Comparison of ENCODE assay signal across 15 cellular contexts in the genomic region with DNA sequence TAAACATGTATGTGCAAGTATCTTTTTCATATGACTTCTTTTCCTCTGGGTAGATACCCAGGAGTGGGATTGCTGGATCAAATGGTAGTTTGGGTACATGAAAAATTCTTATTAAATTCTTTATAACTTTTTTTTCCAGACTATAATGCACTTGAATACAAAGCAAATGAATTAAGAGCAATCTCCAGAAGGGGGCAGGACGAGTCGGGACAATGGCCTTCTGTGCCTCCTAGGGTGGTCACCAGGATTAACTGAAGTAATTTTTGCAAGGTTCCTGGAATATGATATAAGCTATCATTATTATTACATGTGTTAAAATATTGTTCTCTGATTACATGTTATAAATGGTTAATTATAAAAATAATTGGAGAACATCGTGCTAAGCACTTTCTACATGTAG.
DNase-seq lines count a peak whose midpoint lies in the region; ATAC-seq, FAIRE-seq and TF ChIP-seq lines count a peak whose summit lies in the region.
"Had no signal": no experiment of that assay in that cellular context is flagged by ENCODE, and none has a peak within 500 bp of the region (broad histone marks: within the 10 kb centered on the region; RNA-seq: fewer than 3 reads in every experiment).

No MANE protein-coding gene starts in this region.

- H3K36me3 ChIP-seq in BJ (ENCODE audit: control insufficient read depth, insufficient read depth, low read length): peaks cover 3% of the 10 kb centered on the region; the same call in 1 of the 2 replicates
- H3K36me3 ChIP-seq in astrocyte (ENCODE audit: insufficient read depth, low read length): peaks cover 3% of the 10 kb centered on the region
- no peaks in the 10 kb centered on the region for H3K36me3 ChIP-seq in BE2C

- H4K20me1 ChIP-seq in astrocyte (ENCODE audit: insufficient read depth, low read length): no peaks in the 10 kb centered on the region

- ATAC-seq in HG02970 (IDR thresholded peaks at IDR 0.05; ENCODE audit: low FRiP score, unreplicated experiment) (no peak), HG03139 (IDR thresholded peaks at IDR 0.05; ENCODE audit: unreplicated experiment) (no peak)

- no peak for FAIRE-seq in astrocyte (lab: Jason Lieb, UNC)

- no peaks in the 10 kb centered on the region for H3K9me3 Mint-ChIP-seq in astrocyte (ENCODE audit: unreplicated experiment)
- H3K9me3 Mint-ChIP-seq: activated naive CD4-positive, alpha-beta T cell treated with anti-CD3 and anti-CD28 coated beads, Interleukin-2, amount 50 U/mL, for 24 hours had no signal

- H3K4me3 ChIP-seq in BJ (ENCODE audit: low read depth, low read length) (no peak overlapping the region), astrocyte (ENCODE audit: insufficient read depth, low read depth, low read length) (no peak overlapping the region), BE2C (ENCODE audit: low read depth, low read length) (no peak overlapping the region)

- no peak overlapping the region for H3K9ac ChIP-seq in astrocyte (ENCODE audit: low read length)

- POLR2A ChIA-PET in BJ (lab: Charles Lee) (no interaction called here), HEK293T (lab: Yijun Ruan, JAX) (no interaction called here)

- H3K9me3 ChIP-seq in astrocyte (ENCODE audit: insufficient read depth, low read depth, low read length) (no peaks in the 10 kb centered on the region), BE2C (no peaks in the 10 kb centered on the region)

- no peak overlapping the region for H3K4me2 ChIP-seq in astrocyte (ENCODE audit: low read length)

- H3K27me3 ChIP-seq in BJ (ENCODE audit: control insufficient read depth, insufficient read depth, low read length) (no peaks in the 10 kb centered on the region), astrocyte (ENCODE audit: insufficient read depth, low read length) (no peaks in the 10 kb centered on the region), BE2C (no peaks in the 10 kb centered on the region)

- TF ChIP-seq CTCF in BJ (IDR thresholded peaks at IDR 0.05; ENCODE audit: insufficient read depth, low read depth, low read length) (0 out of 2 replicates have a peak, but pooled peaks have one; percentile 7), astrocyte (IDR thresholded peaks at IDR 0.05; ENCODE audit: insufficient read depth, low read depth, low read length) (peak; percentile 8), BE2C (IDR thresholded peaks at IDR 0.05; ENCODE audit: low read depth, low read length) (no peak)

- H3K27ac ChIP-seq in astrocyte (ENCODE audit: low read depth, low read length): no peak overlapping the region
- H3K27ac ChIP-seq: epithelial cell of prostate had no signal

- no peak overlapping the region for H2AFZ ChIP-seq in astrocyte (ENCODE audit: low read depth, low read length)

- H3K4me1 ChIP-seq in astrocyte (ENCODE audit: insufficient read depth, low read length): peaks cover 11% of the 10 kb centered on the region
- no peaks in the 10 kb centered on the region for H3K4me1 ChIP-seq in BE2C

- H3K79me2 ChIP-seq in astrocyte (ENCODE audit: insufficient read depth, low read length): no peaks in the 10 kb centered on the region

- peaks cover 6% of the 10 kb centered on the region for H3K4me1 Mint-ChIP-seq in astrocyte (ENCODE audit: low read depth, unreplicated experiment)
- H3K4me1 Mint-ChIP-seq: activated naive CD4-positive, alpha-beta T cell treated with anti-CD3 and anti-CD28 coated beads, Interleukin-2, amount 50 U/mL, for 24 hours had no signal

- H3K27me3 Mint-ChIP-seq in astrocyte (ENCODE audit: low read depth, unreplicated experiment): no peaks in the 10 kb centered on the region
- H3K27me3 Mint-ChIP-seq: activated naive CD4-positive, alpha-beta T cell treated with anti-CD3 and anti-CD28 coated beads, Interleukin-2, amount 50 U/mL, for 24 hours had no signal

- CTCF ChIA-PET in BJ (lab: Yijun Ruan, JAX): interaction anchor here (1.2 to 1.8 kb wide), 2 partner anchors 350 to 388 kb away, joined by 4 to 6 read pairs; no protein-coding TSS in a partner anchor
- CTCF ChIA-PET in HEK293T (lab: Yijun Ruan, JAX): interaction anchor here (1.3 kb wide), 1 partner anchor 350 kb away, joined by 4 read pairs; no protein-coding TSS in a partner anchor

- no peak for DNase-seq in BJ (ENCODE audit: low read depth)
- peak; percentile 10 for DNase-seq in HEK293T (ENCODE audit: extremely low spot score)
- DNase-seq in astrocyte (ENCODE audit: low read depth): no peak
- DNase-seq in iPS-NIHi7 (ENCODE audit: extremely low spot score): peak; percentile 33
- no peak for DNase-seq in stimulated activated CD4-positive, alpha-beta T cell treated with anti-CD3 and anti-CD28 coated beads, Interleukin-15, amount 100 ng/mL, for 24 hours
- no peak for DNase-seq in BE2C
- DNase-seq: activated CD4-positive, alpha-beta T cell treated with anti-CD3 and anti-CD28 coated beads, Interleukin-2, amount 50 U/mL, for 1 hour; mammary epithelial cell; NCI-H2029; SIG-M5; stimulated activated CD8-positive, alpha-beta memory T cell treated with anti-CD3 and anti-CD28 coated beads, Interleukin-4, amount 100 ng/mL, for 48 hours had no signal

- H3K4me3 Mint-ChIP-seq in astrocyte (ENCODE audit: unreplicated experiment): no peak overlapping the region
- H3K4me3 Mint-ChIP-seq: activated naive CD4-positive, alpha-beta T cell treated with anti-CD3 and anti-CD28 coated beads, Interleukin-2, amount 50 U/mL, for 24 hours had no signal

- H3K36me3 Mint-ChIP-seq in astrocyte (ENCODE audit: low read depth, unreplicated experiment): no peaks in the 10 kb centered on the region
- H3K36me3 Mint-ChIP-seq: activated naive CD4-positive, alpha-beta T cell treated with anti-CD3 and anti-CD28 coated beads, Interleukin-2, amount 50 U/mL, for 24 hours had no signal

- no peak overlapping the region for H3K27ac Mint-ChIP-seq in astrocyte (ENCODE audit: unreplicated experiment)
- H3K27ac Mint-ChIP-seq: activated naive CD4-positive, alpha-beta T cell treated with anti-CD3 and anti-CD28 coated beads, Interleukin-2, amount 50 U/mL, for 24 hours had no signal

TF ChIP-seq in HEK293T, 16 proteins besides CTCF, POLR2A, EP300 and RAD21:
- TF ChIP-seq LEF1 (IDR thresholded peaks at IDR 0.05; ENCODE audit: borderline replicate concordance): no peak
- TF ChIP-seq L3MBTL2 (conservative IDR thresholded peaks at IDR 0.05): no peak
- no peak for TF ChIP-seq HDGF (IDR thresholded peaks at IDR 0.05; ENCODE audit: borderline replicate concordance)
- no peak for TF ChIP-seq ZNF384 (IDR thresholded peaks at IDR 0.05)
- no peak for TF ChIP-seq TARDBP (IDR thresholded peaks at IDR 0.05)
- no peak for TF ChIP-seq CTBP1 (IDR thresholded peaks at IDR 0.05; ENCODE audit: borderline replicate concordance)
- no peak for TF ChIP-seq FOXK2 (IDR thresholded peaks at IDR 0.05)
- TF ChIP-seq ARNT (IDR thresholded peaks at IDR 0.05): no peak
- no peak for TF ChIP-seq NFRKB (IDR thresholded peaks at IDR 0.05)
- TF ChIP-seq FOXM1 (IDR thresholded peaks at IDR 0.05; ENCODE audit: borderline replicate concordance): no peak
- no peak for TF ChIP-seq FOXA1 (IDR thresholded peaks at IDR 0.05)
- TF ChIP-seq BHLHE40 (IDR thresholded peaks at IDR 0.05; ENCODE audit: borderline replicate concordance): no peak
- no peak for TF ChIP-seq ELF4 (IDR thresholded peaks at IDR 0.05)
- no peak for TF ChIP-seq SUZ12 (IDR thresholded peaks at IDR 0.05)
- no peak for TF ChIP-seq SP1 (IDR thresholded peaks at IDR 0.05)
TF ChIP-seq in HEK293T: peak in this region for 0.

Comparison
In these comparisons a context has a peak if more than half of its experiments do, and no peak if none do; other contexts are left out.
1. DNase-seq: peak in HEK293T (single experiment) and iPS-NIHi7 (single experiment); none in BJ (single experiment), astrocyte (single experiment), stimulated activated CD4-positive, alpha-beta T cell treated with anti-CD3 and anti-CD28 coated beads, Interleukin-15, amount 100 ng/mL, for 24 hours (single experiment) and BE2C (single experiment).